ENCODE assay signal across 28 cellular contexts in genomic region chr17:66605561-66605960, GRCh38.
"Had no signal": no experiment of that assay in that cellular context is flagged by ENCODE, and none has a peak within 500 bp of the region (broad histone marks: within the 10 kb centered on the region; RNA-seq: fewer than 3 reads in every experiment).

No MANE protein-coding gene starts in this region.

- DNase-seq: hippocampal formation; kidney; left colon; left lung; lower lobe of right lung; mammary epithelial cell; mesenchymal stem cell; naive thymus-derived CD8-positive, alpha-beta T cell; nucleus accumbens; pancreas; posterior cingulate gyrus; retina; right cardiac atrium; spleen; stimulated activated CD4-positive, alpha-beta T cell treated with anti-CD3 and anti-CD28 coated beads, Interleukin-4, amount 100 ng/mL, for 24 hours; stimulated activated naive CD4-positive, alpha-beta T cell; stomach; testis; thyroid gland; transverse colon; upper lobe of left lung had no signal

- H3K9me3 ChIP-seq: pancreas, prostate gland, testis, thyroid gland, transverse colon, vagina had no signal

- H3K36me3 ChIP-seq: left lung, lower lobe of right lung, pancreas, prostate gland, spleen, stomach, thyroid gland, transverse colon, upper lobe of left lung, vagina had no signal

- H3K27me3 Mint-ChIP-seq: naive thymus-derived CD8-positive, alpha-beta T cell had no signal

- H3K4me1 Mint-ChIP-seq: nephron had no signal

- FAIRE-seq: kidney, pancreas had no signal

- H3K27ac Mint-ChIP-seq: naive thymus-derived CD8-positive, alpha-beta T cell; nephron; stimulated activated effector memory CD8-positive, alpha-beta T cell treated with anti-CD3 and anti-CD28 coated beads, Interleukin-12 subunit alpha, Interleukin-12 subunit beta, amount 100 ng/mL, for 72 hours had no signal

- H3K4me3 ChIP-seq: left lung, lower lobe of right lung, pancreas, prostate gland, skin epidermis, spleen, stomach, testis, thyroid gland, transverse colon, upper lobe of left lung, vagina had no signal

- H3K27ac ChIP-seq: left lung, lower lobe of right lung, pancreas, prostate gland, skin epidermis, spleen, stomach, testis, thyroid gland, transverse colon, upper lobe of left lung, vagina had no signal

- H3K4me3 Mint-ChIP-seq: naive thymus-derived CD8-positive, alpha-beta T cell; nephron; neural crest cell; stimulated activated effector memory CD8-positive, alpha-beta T cell treated with anti-CD3 and anti-CD28 coated beads, Interleukin-12 subunit alpha, Interleukin-12 subunit beta, amount 100 ng/mL, for 72 hours had no signal

- ATAC-seq: left colon; left lung; lower lobe of right lung; naive thymus-derived CD8-positive, alpha-beta T cell; pancreas; right cardiac atrium; sciatic nerve; stimulated activated effector memory CD8-positive, alpha-beta T cell treated with anti-CD3 and anti-CD28 coated beads, Interleukin-12 subunit alpha, Interleukin-12 subunit beta, amount 100 ng/mL, for 72 hours had no signal

- H3K4me1 ChIP-seq: left lung, lower lobe of right lung, prostate gland, spleen, testis, upper lobe of left lung had no signal

- H3K27me3 ChIP-seq: left lung, pancreas, spleen, stomach, testis, thyroid gland, transverse colon, upper lobe of left lung, vagina had no signal
